In genomic region chr1:9847269-9847668, GRCh38 we compare ENCODE assay signal across 21 cellular contexts.
"Had no signal": no experiment of that assay in that cellular context is flagged by ENCODE, and none has a peak within 500 bp of the region (broad histone marks: within the 10 kb centered on the region; RNA-seq: fewer than 3 reads in every experiment).

No MANE protein-coding gene starts in this region.

- H3K36me3 ChIP-seq: brain microvascular endothelial cell, cardiac muscle cell, SJSA1 had no signal

- H3K27me3 ChIP-seq: brain microvascular endothelial cell, cardiac muscle cell, SJSA1 had no signal

- H3K4me3 ChIP-seq: cardiac muscle cell, SJSA1 had no signal

- DNase-seq: activated CD4-positive, alpha-beta memory T cell treated with anti-CD3 and anti-CD28 coated beads, Interleukin-2, amount 10 ng/mL, durations not matched to agents 7 days and 5 days; activated CD4-positive, alpha-beta T cell treated with anti-CD3 and anti-CD28 coated beads for 36 hours; activated CD4-positive, alpha-beta T cell treated with anti-CD3 and anti-CD28 coated beads, Interleukin-2, amount 50 U/mL, for 1 hour; activated gamma-delta T cell; activated naive CD4-positive, alpha-beta T cell treated with anti-CD3 and anti-CD28 coated beads for 36 hours; activated T-cell treated with anti-CD3 and anti-CD28 coated beads for 4 hours; activated T-cell treated with anti-CD3 and anti-CD28 coated beads, Interleukin-2, amount 50 U/mL, for 48 hours; brain microvascular endothelial cell; Kasumi-1; NCI-H1105 treated with DMSO at 0.1 percent for 48 hours; NCI-H146; NCI-H510A; NCI-H526 treated with DMSO at 0.1 percent for 48 hours; NK-92 treated with Interleukin-12 subunit alpha and Interleukin-12 subunit beta, amount 100 ng/mL, for 24 hours; PC-3; SHP77; SW 1271 had no signal

- ATAC-seq: activated CD4-positive, alpha-beta T cell treated with anti-CD3 and anti-CD28 coated beads for 36 hours; activated T-helper 17 cell treated with anti-CD3 and anti-CD28 coated beads, Interleukin-2, amount 50 U/mL, for 72 hours; PC-3; SK-N-SH treated with all-trans-retinoic acid at 6 μM for 48 hours had no signal

- H3K4me1 ChIP-seq: SJSA1 had no signal

- H3K27ac ChIP-seq: brain microvascular endothelial cell, cardiac muscle cell, SJSA1 had no signal

- H3K9me3 ChIP-seq: SJSA1 had no signal
